ENCODE assay signal across 1 cellular context in genomic region chr15:66765478-66766281, GRCh38.
TF ChIP-seq lines count a peak whose summit lies in the region.

No MANE protein-coding gene starts in this region.

TF ChIP-seq in HepG2, 621 proteins besides CTCF, POLR2A, EP300 and RAD21 (continued from another document):
- TF ChIP-seq CREB1 (IDR thresholded peaks at IDR 0.05) (no peak), CREB1 (CRISPR knock-in tag; IDR thresholded peaks at IDR 0.05) (0 out of 2 replicates have a peak, but pooled peaks have one; percentile 34), ZNF629 (CRISPR knock-in tag; conservative IDR thresholded peaks at IDR 0.05) (peak; percentile 88), ARID5B (CRISPR knock-in tag; IDR thresholded peaks at IDR 0.05) (peak; percentile 51), ZNF646 (CRISPR knock-in tag; IDR thresholded peaks at IDR 0.05) (0 out of 2 replicates have a peak, but pooled peaks have one; percentile 30), SAP130 (CRISPR knock-in tag; IDR thresholded peaks at IDR 0.05; ENCODE audit: low read depth) (peak; percentile 51), NFIC (IDR thresholded peaks at IDR 0.05; ENCODE audit: low read length) (0 out of 2 replicates have a peak, but pooled peaks have one; percentile 51), CBFB (CRISPR knock-in tag; IDR thresholded peaks at IDR 0.05) (peak; percentile 60; the same call in 1 of the 2 replicates), ASH2L (IDR thresholded peaks at IDR 0.05; ENCODE audit: insufficient read length, low read depth, low read length) (peak; percentile 19), ELF1 (CRISPR knock-in tag; IDR thresholded peaks at IDR 0.05) (0 out of 2 replicates have a peak, but pooled peaks have one; percentile 21), SMAD9 (CRISPR knock-in tag; IDR thresholded peaks at IDR 0.05) (no peak), SOX6 (IDR thresholded peaks at IDR 0.05) (no peak), SOX6 (CRISPR knock-in tag; IDR thresholded peaks at IDR 0.05) (peak; percentile 18; the same call in 1 of the 2 replicates), HNF1B (CRISPR knock-in tag; IDR thresholded peaks at IDR 0.05) (0 out of 2 replicates have a peak, but pooled peaks have one; percentile 36), PHF21A (CRISPR knock-in tag; IDR thresholded peaks at IDR 0.05) (peak; percentile 39; the same call in 1 of the 2 replicates), SP5 (CRISPR knock-in tag; IDR thresholded peaks at IDR 0.05; ENCODE audit: borderline replicate concordance, low read depth) (peak; percentile 51; the same call in 1 of the 2 replicates)
TF ChIP-seq in HepG2: peak in this region for 36.
